Comparison of ENCODE assay signal across 20 cellular contexts in genomic region chr17:50469671-50470305, GRCh38. TPM values are rescaled to one million over a fixed set of nuclear protein-coding genes. Genes with fewer than 3 reads are reported as not detected.
DNase-seq lines count a peak whose midpoint lies in the region; ATAC-seq and TF ChIP-seq lines count a peak whose summit lies in the region.
"Had no signal": no experiment of that assay in that cellular context is flagged by ENCODE, and none has a peak within 500 bp of the region (broad histone marks: within the 10 kb centered on the region; RNA-seq: fewer than 3 reads in every experiment).

No MANE protein-coding gene starts in this region.

- no peak overlapping the region for H3K27ac Mint-ChIP-seq in CD8-positive, alpha-beta T cell
- H3K27ac Mint-ChIP-seq in activated T-helper 1 cell treated with anti-CD3 and anti-CD28 coated beads, Interleukin-12 subunit alpha, Interleukin-12 subunit beta, Interleukin-2, Interleukin-4 antibody, amounts not matched to agents 30 ng/mL and 10 ng/mL and 1 ng/mL, durations not matched to agents 14 hours and 24 hours and 36 hours, result no peak overlapping the region
- no peak overlapping the region for H3K27ac Mint-ChIP-seq in HFFc6
- H3K27ac Mint-ChIP-seq: activated CD4-positive, alpha-beta T cell treated with anti-CD3 and anti-CD28 coated beads for 36 hours; activated naive CD8-positive, alpha-beta T cell treated with anti-CD3 and anti-CD28 coated beads for 36 hours; activated T-cell treated with anti-CD3 and anti-CD28 coated beads, Interleukin-2, amount 50 U/mL, for 72 hours; brain; dendritic cell treated with granulocyte-macrophage colony-stimulating factor and Interleukin-4, amounts not matched to agents 40 ng/mL and 50 ng/mL, for 4 days; natural killer cell treated with Interleukin-12 subunit alpha and Interleukin-12 subunit beta and Interleukin-15 and Interleukin-18, amount 100 ng/mL, for 72 hours had no signal

- H3K4me2 ChIP-seq in mesendoderm (ENCODE audit: low read length), result no peak overlapping the region

- no peak overlapping the region for H2BK120ac ChIP-seq in mesendoderm (ENCODE audit: low read depth, low read length)

- H3K9ac ChIP-seq in mesendoderm (ENCODE audit: low read length), result no peak overlapping the region
- H3K9ac ChIP-seq: BLaER1 treated with 17β-estradiol and CSF1 and Interleukin-3, amounts not matched to agents 10 nM and 100 nM had no signal

- peaks cover 9% of the 10 kb centered on the region for H3K4me1 Mint-ChIP-seq in CD8-positive, alpha-beta T cell (ENCODE audit: low read depth)
- H3K4me1 Mint-ChIP-seq in activated T-helper 1 cell treated with anti-CD3 and anti-CD28 coated beads, Interleukin-12 subunit alpha, Interleukin-12 subunit beta, Interleukin-2, Interleukin-4 antibody, amounts not matched to agents 30 ng/mL and 10 ng/mL and 1 ng/mL, durations not matched to agents 14 hours and 24 hours and 36 hours (ENCODE audit: low read depth), result no peaks in the 10 kb centered on the region
- no peaks in the 10 kb centered on the region for H3K4me1 Mint-ChIP-seq in HFFc6 (ENCODE audit: low read depth)

- TF ChIP-seq CTCF in CD8-positive, alpha-beta T cell (IDR thresholded peaks at IDR 0.05), result no peak
- no peak for TF ChIP-seq CTCF in adrenal gland (IDR thresholded peaks at IDR 0.05)
- TF ChIP-seq CTCF in gastrocnemius medialis (IDR thresholded peaks at IDR 0.05 in 4 of 5, conservative IDR thresholded peaks at IDR 0.05 in 1 of 5), result no peak
- no peak for TF ChIP-seq CTCF in HFFc6 (IDR thresholded peaks at IDR 0.05)

- peak overlapping the region; percentile 15 for H3K4me3 Mint-ChIP-seq in CD8-positive, alpha-beta T cell
- H3K4me3 Mint-ChIP-seq in activated T-helper 1 cell treated with anti-CD3 and anti-CD28 coated beads, Interleukin-12 subunit alpha, Interleukin-12 subunit beta, Interleukin-2, Interleukin-4 antibody, amounts not matched to agents 30 ng/mL and 10 ng/mL and 1 ng/mL, durations not matched to agents 14 hours and 24 hours and 36 hours, result no peak overlapping the region
- H3K4me3 Mint-ChIP-seq in HFFc6, result no peak overlapping the region
- H3K4me3 Mint-ChIP-seq: activated CD4-positive, alpha-beta T cell treated with anti-CD3 and anti-CD28 coated beads for 36 hours; activated naive CD8-positive, alpha-beta T cell treated with anti-CD3 and anti-CD28 coated beads for 36 hours; dendritic cell treated with granulocyte-macrophage colony-stimulating factor and Interleukin-4, amounts not matched to agents 40 ng/mL and 50 ng/mL, for 4 days; natural killer cell treated with Interleukin-12 subunit alpha and Interleukin-12 subunit beta and Interleukin-15 and Interleukin-18, amount 100 ng/mL, for 72 hours had no signal

- in situ Hi-C loops in gastrocnemius medialis (cut with MboI; ENCODE audit: low sequenced_read_pairs in 4 of 4), result loop anchor here in 1 of 4 donors (10.0 kb wide), 1 partner anchor 45 kb away; the partner anchor contains the start of gene ACSF2

- peaks cover 24% of the 10 kb centered on the region for H3K27me3 Mint-ChIP-seq in CD8-positive, alpha-beta T cell (ENCODE audit: low read depth)
- H3K27me3 Mint-ChIP-seq in activated T-helper 1 cell treated with anti-CD3 and anti-CD28 coated beads, Interleukin-12 subunit alpha, Interleukin-12 subunit beta, Interleukin-2, Interleukin-4 antibody, amounts not matched to agents 30 ng/mL and 10 ng/mL and 1 ng/mL, durations not matched to agents 14 hours and 24 hours and 36 hours (ENCODE audit: insufficient read depth), result peaks cover 28% of the 10 kb centered on the region
- H3K27me3 Mint-ChIP-seq in HFFc6 (ENCODE audit: insufficient read depth), result peaks cover 23% of the 10 kb centered on the region

- H3K9me3 ChIP-seq in CD8-positive, alpha-beta T cell (ENCODE audit: low read length), result no peaks in the 10 kb centered on the region
- no peaks in the 10 kb centered on the region for H3K9me3 ChIP-seq in adrenal gland (replicated peaks in 1 of 3)
- no peaks in the 10 kb centered on the region for H3K9me3 ChIP-seq in gastrocnemius medialis
- H3K9me3 ChIP-seq: BLaER1 treated with 17β-estradiol and CSF1 and Interleukin-3, amounts not matched to agents 10 nM and 100 nM; MG63 had no signal

- no peaks in the 10 kb centered on the region for H3K79me1 ChIP-seq in mesendoderm (ENCODE audit: low read length)

- no peak overlapping the region for H3K4me3 ChIP-seq in CD8-positive, alpha-beta T cell (ENCODE audit: low read depth, low read length)
- H3K4me3 ChIP-seq in adrenal gland (no peak overlapping the region), mesendoderm (ENCODE audit: low read length) (no peak overlapping the region), gastrocnemius medialis (peak overlapping the region in 3 of 4 donors; percentile 38 to 59 (median 50))
- H3K4me3 ChIP-seq: BLaER1 treated with 17β-estradiol and CSF1 and Interleukin-3, amounts not matched to agents 10 nM and 100 nM; MG63 had no signal

- no peak for TF ChIP-seq POLR2A in adrenal gland (IDR thresholded peaks at IDR 0.05)
- no peak for TF ChIP-seq POLR2A in gastrocnemius medialis (IDR thresholded peaks at IDR 0.05)

- peak overlapping the region; percentile 62 for H3K56ac ChIP-seq in mesendoderm (ENCODE audit: low read length)

- DNase-seq in CD8-positive, alpha-beta T cell, result no peak
- DNase-seq in adrenal gland (peak in 1 of 7 donors; percentile 36), mesendoderm (no peak), gastrocnemius medialis (peak in 1 of 2 donors; percentile 2), GF-D8 (lab: John Stamatoyannopoulos, UW) (no peak), HFFc6 (no peak)
- no peak for DNase-seq in activated T-helper 1 cell treated with anti-CD3 and anti-CD28 coated beads, Interleukin-12 subunit alpha, Interleukin-12 subunit beta, Interleukin-2, Interleukin-4 antibody, amounts not matched to agents 30 ng/mL and 10 ng/mL and 1 ng/mL, durations not matched to agents 14 hours and 24 hours and 36 hours (ENCODE audit: low spot score)
- DNase-seq: activated CD4-positive, alpha-beta T cell treated with anti-CD3 and anti-CD28 coated beads for 36 hours; activated naive CD8-positive, alpha-beta T cell treated with anti-CD3 and anti-CD28 coated beads for 36 hours; activated T-cell treated with anti-CD3 and anti-CD28 coated beads, Interleukin-2, amount 50 U/mL, for 72 hours; MG63; NCI-H526 treated with DMSO at 0.1 percent for 48 hours had no signal

- CTCF ChIA-PET in CD8-positive, alpha-beta T cell (lab: Charles Lee), result interaction anchor here (0.7 to 2.7 kb wide), 4 partner anchors 9 to 313 kb away, joined by 3 to 13 read pairs (median 5); partner anchors contain the start of genes LRRC59 and RSAD1

- peaks cover 11% of the 10 kb centered on the region for H3K4me1 ChIP-seq in CD8-positive, alpha-beta T cell (ENCODE audit: insufficient read depth, low read length)
- H3K4me1 ChIP-seq in adrenal gland (replicated peaks in 1 of 2) (peaks cover 22% of the 10 kb centered on the region in 2 donors), mesendoderm (ENCODE audit: control insufficient read depth, low read depth, low read length) (no peaks in the 10 kb centered on the region), gastrocnemius medialis (peaks cover 49 to 58% of the 10 kb centered on the region in 2 donors)

- H3K4ac ChIP-seq in mesendoderm (ENCODE audit: low read depth, low read length), result no peak overlapping the region

- H4K5ac ChIP-seq in mesendoderm (ENCODE audit: low read length), result no peak overlapping the region

- peaks cover 10% of the 10 kb centered on the region for H3K27me3 ChIP-seq in CD8-positive, alpha-beta T cell (ENCODE audit: insufficient read depth, low read length)
- H3K27me3 ChIP-seq in adrenal gland (no peaks in the 10 kb centered on the region), mesendoderm (ENCODE audit: insufficient read depth, low read length, poor library complexity) (no peaks in the 10 kb centered on the region), gastrocnemius medialis (no peaks in the 10 kb centered on the region)
- H3K27me3 ChIP-seq: MG63 had no signal

- H3K79me2 ChIP-seq in mesendoderm (ENCODE audit: control insufficient read depth, insufficient read depth, low read length), result no peaks in the 10 kb centered on the region

- POLR2A ChIA-PET in CD8-positive, alpha-beta T cell (lab: Charles Lee), result interaction anchor here (1.2 kb wide), 1 partner anchor 8 kb away, joined by 3 read pairs; no protein-coding TSS in a partner anchor

- H3K36me3 Mint-ChIP-seq in CD8-positive, alpha-beta T cell, result peaks cover 12% of the 10 kb centered on the region
- H3K36me3 Mint-ChIP-seq in activated T-helper 1 cell treated with anti-CD3 and anti-CD28 coated beads, Interleukin-12 subunit alpha, Interleukin-12 subunit beta, Interleukin-2, Interleukin-4 antibody, amounts not matched to agents 30 ng/mL and 10 ng/mL and 1 ng/mL, durations not matched to agents 14 hours and 24 hours and 36 hours (ENCODE audit: low read depth), result no peaks in the 10 kb centered on the region
- H3K36me3 Mint-ChIP-seq in HFFc6 (ENCODE audit: low read depth), result no peaks in the 10 kb centered on the region; the same call in 1 of the 2 replicates
- H3K36me3 Mint-ChIP-seq: activated naive CD8-positive, alpha-beta T cell treated with anti-CD3 and anti-CD28 coated beads for 36 hours; brain; natural killer cell treated with Interleukin-12 subunit alpha and Interleukin-12 subunit beta and Interleukin-15 and Interleukin-18, amount 100 ng/mL, for 72 hours had no signal

- no peak overlapping the region for H3K27ac ChIP-seq in CD8-positive, alpha-beta T cell (ENCODE audit: low read depth, low read length)
- H3K27ac ChIP-seq in adrenal gland, result peak overlapping the region in 3 of 5 donors; percentile 26 to 73 (median 60)
- no peak overlapping the region for H3K27ac ChIP-seq in mesendoderm (ENCODE audit: low read depth, low read length)
- peak overlapping the region; percentile 60 to 82 (median 73) for H3K27ac ChIP-seq in gastrocnemius medialis
- H3K27ac ChIP-seq: BLaER1 treated with 17β-estradiol and CSF1 and Interleukin-3, amounts not matched to agents 10 nM and 100 nM; RWPE1 had no signal

- ATAC-seq in CD8-positive, alpha-beta T cell, result no peak
- ATAC-seq in gastrocnemius medialis (no peak), HG03342 (IDR thresholded peaks at IDR 0.05; ENCODE audit: unreplicated experiment) (no peak)
- ATAC-seq: natural killer cell treated with Interleukin-12 subunit alpha and Interleukin-12 subunit beta and Interleukin-15 and Interleukin-18, amount 100 ng/mL, for 72 hours had no signal

- H3K18ac ChIP-seq in mesendoderm (ENCODE audit: low read length), result no peak overlapping the region

- H3K9me3 Mint-ChIP-seq in CD8-positive, alpha-beta T cell, result no peaks in the 10 kb centered on the region
- H3K9me3 Mint-ChIP-seq in activated T-helper 1 cell treated with anti-CD3 and anti-CD28 coated beads, Interleukin-12 subunit alpha, Interleukin-12 subunit beta, Interleukin-2, Interleukin-4 antibody, amounts not matched to agents 30 ng/mL and 10 ng/mL and 1 ng/mL, durations not matched to agents 14 hours and 24 hours and 36 hours, result no peaks in the 10 kb centered on the region
- H3K9me3 Mint-ChIP-seq in HFFc6, result no peaks in the 10 kb centered on the region
- H3K9me3 Mint-ChIP-seq: activated naive CD8-positive, alpha-beta T cell treated with anti-CD3 and anti-CD28 coated beads for 36 hours; activated T-cell treated with anti-CD3 and anti-CD28 coated beads, Interleukin-2, amount 50 U/mL, for 72 hours; dendritic cell treated with granulocyte-macrophage colony-stimulating factor and Interleukin-4, amounts not matched to agents 40 ng/mL and 50 ng/mL, for 4 days; natural killer cell treated with Interleukin-12 subunit alpha and Interleukin-12 subunit beta and Interleukin-15 and Interleukin-18, amount 100 ng/mL, for 72 hours had no signal

- no peaks in the 10 kb centered on the region for H3K36me3 ChIP-seq in CD8-positive, alpha-beta T cell (ENCODE audit: insufficient read depth, low read length)
- H3K36me3 ChIP-seq in adrenal gland (replicated peaks in 1 of 2), result peaks cover 0 to 24% of the 10 kb centered on the region in 2 donors
- H3K36me3 ChIP-seq in mesendoderm (ENCODE audit: control insufficient read depth, insufficient read depth, low read length), result no peaks in the 10 kb centered on the region
- H3K36me3 ChIP-seq in gastrocnemius medialis, result no peaks in the 10 kb centered on the region
- H3K36me3 ChIP-seq: MG63 had no signal

- intact Hi-C loops in CD8-positive, alpha-beta T cell (cut with DNase I, micrococcal nuclease), result no loop called here
- intact Hi-C loops in adrenal gland (cut with DNase I), result loop anchor here in 1 of 2 donors (5.0 kb wide), 1 partner anchor 112 kb away; no protein-coding TSS in a partner anchor
- intact Hi-C loops in gastrocnemius medialis (cut with DNase I; ENCODE audit: low total_unique reads), result loop anchor here (10.0 kb wide), 1 partner anchor 485 kb away; no protein-coding TSS in a partner anchor
- intact Hi-C loops in activated T-helper 1 cell treated with anti-CD3 and anti-CD28 coated beads, Interleukin-12 subunit alpha, Interleukin-12 subunit beta, Interleukin-2, Interleukin-4 antibody, amounts not matched to agents 30 ng/mL and 10 ng/mL and 1 ng/mL, durations not matched to agents 14 hours and 24 hours and 36 hours (cut with micrococcal nuclease), result no loop called here

- H4K8ac ChIP-seq in mesendoderm (ENCODE audit: low read depth, low read length), result no peak overlapping the region

- H2BK15ac ChIP-seq in mesendoderm (replicated peaks; ENCODE audit: low read depth), result no peak overlapping the region

- no peak overlapping the region for H3K23ac ChIP-seq in mesendoderm (ENCODE audit: low read length)

- H2BK5ac ChIP-seq in mesendoderm (ENCODE audit: low read length), result no peak overlapping the region

- 60 to 68% (median 65%) methylated on average over 14 to 19 of the region's 19 CpGs for WGBS in adrenal gland, 4 donors
- WGBS in mesendoderm (ENCODE audit: extremely low coverage, insufficient coverage, low lambda C conversion rate), result no CpG with 5 or more reads among the region's 19 CpGs

- no peak overlapping the region for H2AK5ac ChIP-seq in mesendoderm (ENCODE audit: low read length)

RNA-seq across cellular contexts. Expression of gene CHAD, which starts 1.1 kb away (rescaled TPM):
- not detected for total RNA-seq in CD8-positive, alpha-beta T cell
- total RNA-seq in adrenal gland (10 to 100 TPM in 2 of 8 donors, 1 to 10 TPM in 6; 2.6 to 26.6 (median 6.3) TPM), gastrocnemius medialis (1 to 10 TPM in 2 of 4 donors, not detected in 2; 1.8 to 8.8 TPM)
- polyA plus RNA-seq in adrenal gland, result 10 to 100 TPM in 2 of 3 donors, 1 to 10 TPM in 1; 7.2 to 11.1 (median 10.9) TPM
- 1.2 TPM for polyA plus RNA-seq in mesendoderm (2013, experiment 1 of 2)
- 1.0 TPM for polyA plus RNA-seq in mesendoderm (2013, experiment 2 of 2)
- total RNA-seq in activated T-helper 1 cell treated with anti-CD3 and anti-CD28 coated beads, Interleukin-12 subunit alpha, Interleukin-12 subunit beta, Interleukin-2, Interleukin-4 antibody, amounts not matched to agents 30 ng/mL and 10 ng/mL and 1 ng/mL, durations not matched to agents 14 hours and 24 hours and 36 hours, result not detected in 2 replicates
- not detected for total RNA-seq in HFFc6 (2021; fragmentation: NEBNext Ultra II Directional; extraction: Animal tissue kit (Norgen Biotek cat#: 25700))
- total RNA-seq: A673; activated CD4-positive, alpha-beta T cell treated with anti-CD3 and anti-CD28 coated beads for 36 hours; activated naive CD8-positive, alpha-beta T cell treated with anti-CD3 and anti-CD28 coated beads for 36 hours; activated T-cell treated with anti-CD3 and anti-CD28 coated beads, Interleukin-2, amount 50 U/mL, for 72 hours; natural killer cell treated with Interleukin-12 subunit alpha and Interleukin-12 subunit beta and Interleukin-15 and Interleukin-18, amount 100 ng/mL, for 72 hours; subcutaneous adipose tissue had no signal

RNA-seq across cellular contexts. Expression of gene RSAD1, which starts 8.9 kb away (rescaled TPM):
- 10 to 100 TPM; 46.4 to 46.9 TPM for total RNA-seq in CD8-positive, alpha-beta T cell
- total RNA-seq in adrenal gland, result 10 to 100 TPM; 28.4 to 77.3 (median 51.8) TPM
- 10 to 100 TPM; 31.6 to 69.0 (median 60.5) TPM for polyA plus RNA-seq in adrenal gland
- 9.0 TPM for polyA plus RNA-seq in mesendoderm (2013, experiment 1 of 2)
- polyA plus RNA-seq in mesendoderm (2013, experiment 2 of 2), result 8.8 TPM
- total RNA-seq in gastrocnemius medialis, result 10 to 100 TPM; 27.1 to 67.4 (median 52.7) TPM
- 53.4 and 54.2 TPM in 2 replicates for total RNA-seq in activated T-helper 1 cell treated with anti-CD3 and anti-CD28 coated beads, Interleukin-12 subunit alpha, Interleukin-12 subunit beta, Interleukin-2, Interleukin-4 antibody, amounts not matched to agents 30 ng/mL and 10 ng/mL and 1 ng/mL, durations not matched to agents 14 hours and 24 hours and 36 hours
- total RNA-seq in HFFc6 (2021; fragmentation: NEBNext Ultra II Directional; extraction: Animal tissue kit (Norgen Biotek cat#: 25700)), result 10 to 100 TPM; 14.9 to 20.4 (median 17.5) TPM

RNA-seq across cellular contexts. Expression of gene MYCBPAP, which starts 38.5 kb away (rescaled TPM):
- total RNA-seq in CD8-positive, alpha-beta T cell, result 1 to 10 TPM; 3.4 to 3.5 TPM
- total RNA-seq in adrenal gland (1 to 10 TPM in 6 of 8 donors, under 1 TPM in 1, not detected in 1; 0.12 to 8.9 (median 2.3) TPM), gastrocnemius medialis (not detected)
- 1 to 10 TPM in 2 of 3 donors, under 1 TPM in 1; 0.27 to 4.4 (median 2.2) TPM for polyA plus RNA-seq in adrenal gland
- polyA plus RNA-seq in mesendoderm (2013, experiment 1 of 2), result 0.17 TPM
- 0.15 TPM for polyA plus RNA-seq in mesendoderm (2013, experiment 2 of 2)
- 2.6 and 3.8 TPM in 2 replicates for total RNA-seq in activated T-helper 1 cell treated with anti-CD3 and anti-CD28 coated beads, Interleukin-12 subunit alpha, Interleukin-12 subunit beta, Interleukin-2, Interleukin-4 antibody, amounts not matched to agents 30 ng/mL and 10 ng/mL and 1 ng/mL, durations not matched to agents 14 hours and 24 hours and 36 hours
- under 1 TPM; 0.12 to 0.76 (median 0.28) TPM for total RNA-seq in HFFc6 (2021; fragmentation: NEBNext Ultra II Directional; extraction: Animal tissue kit (Norgen Biotek cat#: 25700))

RNA-seq across cellular contexts. Expression of gene ACSF2, which starts 43.8 kb away (rescaled TPM):
- 10 to 100 TPM; 12.5 to 12.9 TPM for total RNA-seq in CD8-positive, alpha-beta T cell
- total RNA-seq in adrenal gland (100 to 1,000 TPM in 7 of 8 donors, 10 to 100 TPM in 1; 92.1 to 434 (median 196) TPM), gastrocnemius medialis (10 to 100 TPM in 3 of 4 donors, 1 to 10 TPM in 1; 8.7 to 61.4 (median 34.2) TPM)
- polyA plus RNA-seq in adrenal gland, result 100 to 1,000 TPM in 2 of 3 donors, 10 to 100 TPM in 1; 92.5 to 306 (median 253) TPM
- 8.5 TPM for polyA plus RNA-seq in mesendoderm (2013, experiment 1 of 2)
- polyA plus RNA-seq in mesendoderm (2013, experiment 2 of 2), result 9.2 TPM
- total RNA-seq in activated T-helper 1 cell treated with anti-CD3 and anti-CD28 coated beads, Interleukin-12 subunit alpha, Interleukin-12 subunit beta, Interleukin-2, Interleukin-4 antibody, amounts not matched to agents 30 ng/mL and 10 ng/mL and 1 ng/mL, durations not matched to agents 14 hours and 24 hours and 36 hours, result 8.8 and 11.3 TPM in 2 replicates
- total RNA-seq in HFFc6 (2021; fragmentation: NEBNext Ultra II Directional; extraction: Animal tissue kit (Norgen Biotek cat#: 25700)), result 10 to 100 TPM; 15.3 to 23.3 (median 17.5) TPM

Comparison
In these comparisons a context has a peak if more than half of its experiments do, and no peak if none do; other contexts are left out.
1. H3K27ac ChIP-seq: peak in adrenal gland (3 of 5) and gastrocnemius medialis (4 of 4); none in CD8-positive, alpha-beta T cell (single experiment) and mesendoderm (single experiment).
2. H3K4me3 ChIP-seq: peak in gastrocnemius medialis (3 of 4); none in CD8-positive, alpha-beta T cell (single experiment), adrenal gland (0 of 4) and mesendoderm (single experiment).